In the genomic region with DNA sequence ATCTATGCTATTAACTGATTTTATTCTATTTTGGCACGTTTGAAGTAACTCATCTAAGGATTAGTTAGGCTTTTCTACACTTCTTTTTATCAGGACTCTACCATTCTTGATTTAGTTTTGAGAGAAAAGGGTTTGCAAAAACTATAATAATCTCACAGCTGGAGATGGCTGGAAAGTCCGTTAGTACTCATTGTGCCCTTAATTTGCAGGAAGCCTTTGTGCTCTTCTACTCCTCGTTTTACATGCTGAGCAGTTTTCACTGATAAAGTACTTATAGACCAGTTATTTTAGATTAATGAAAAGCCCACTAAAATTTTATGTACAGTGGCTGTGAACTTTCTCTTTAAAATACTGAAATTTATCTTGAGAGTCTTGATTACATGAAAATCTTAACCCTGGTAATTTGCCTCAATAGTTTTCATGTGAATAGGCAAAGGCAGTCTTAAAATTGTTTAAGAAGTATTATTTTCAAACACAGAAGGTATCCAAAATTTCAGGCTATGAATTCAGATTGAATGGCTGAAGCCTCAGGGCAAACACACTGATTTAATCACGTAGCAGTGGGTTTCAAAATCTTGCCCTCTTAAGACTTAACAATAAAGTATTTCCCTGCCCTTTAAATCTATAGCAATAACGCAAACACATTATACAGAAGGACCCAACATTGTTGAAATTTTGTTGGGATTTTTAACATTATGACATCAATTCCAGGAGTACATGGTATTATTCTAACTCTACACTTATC, we compare ENCODE assay signal across 14 cellular contexts. TPM values are rescaled to one million over a fixed set of nuclear protein-coding genes. Genes with fewer than 3 reads are reported as not detected.
DNase-seq lines count a peak whose midpoint lies in the region; ATAC-seq and TF ChIP-seq lines count a peak whose summit lies in the region.
"Had no signal": no experiment of that assay in that cellular context is flagged by ENCODE, and none has a peak within 500 bp of the region (broad histone marks: within the 10 kb centered on the region; RNA-seq: fewer than 3 reads in every experiment).

No MANE protein-coding gene starts in this region.

- H3K14ac ChIP-seq in H9 (ENCODE audit: insufficient read depth, low read length) (no peak overlapping the region), trophoblast cell (ENCODE audit: low read length) (no peak overlapping the region)

- H3K4me1 ChIP-seq in heart right ventricle = peaks cover 2 to 57% (median 46%) of the 10 kb centered on the region in 9 donors
- H3K4me1 ChIP-seq in mucosa of stomach (ENCODE audit: control insufficient read depth, insufficient read depth, low read length) = peaks cover 23% of the 10 kb centered on the region
- H3K4me1 ChIP-seq in transverse colon = peaks cover 22 to 63% (median 47%) of the 10 kb centered on the region in 4 donors
- no peaks in the 10 kb centered on the region for H3K4me1 ChIP-seq in H9 (ENCODE audit: insufficient read depth, low read length)
- H3K4me1 ChIP-seq in trophoblast cell (ENCODE audit: control insufficient read depth in 1 of 2, insufficient read depth in 2 of 2, low read length in 2 of 2) = no peaks in the 10 kb centered on the region

- H3K23me2 ChIP-seq in H9 (ENCODE audit: insufficient read length, low read depth, low read length, poor library complexity, severe bottlenecking) = no peaks in the 10 kb centered on the region

- peaks cover 15 to 18% of the 10 kb centered on the region in 2 experiments for H3K4me1 Mint-ChIP-seq in H9

- H4K8ac ChIP-seq in H9 (replicated peaks; ENCODE audit: insufficient read length, low read depth, low read length) (no peak overlapping the region), trophoblast cell (ENCODE audit: low read depth, low read length) (no peak overlapping the region)

- H3K4me2 ChIP-seq in H9 (ENCODE audit: insufficient read depth, insufficient read length, low read length) (no peak overlapping the region), trophoblast cell (ENCODE audit: low read length) (no peak overlapping the region)
- H3K4me2 ChIP-seq: PC-9 had no signal

- H2BK12ac ChIP-seq in H9 (ENCODE audit: insufficient read length, low read depth, low read length) = no peak overlapping the region
- no peak overlapping the region for H2BK12ac ChIP-seq in trophoblast cell (ENCODE audit: low read length)

- WGBS in heart right ventricle, 2 donors = 56 to 64% methylated on average over 5 of the region's 5 CpGs
- WGBS in transverse colon (ENCODE audit: low coverage in 1 of 2), 2 donors = 61 to 63% methylated on average over 5 of the region's 5 CpGs
- WGBS in H9 (ENCODE audit: extremely low coverage, insufficient read length, low lambda C conversion rate) = no CpG with 5 or more reads among the region's 5 CpGs
- WGBS in trophoblast cell (ENCODE audit: extremely low coverage, insufficient coverage, insufficient read length) = no CpG with 5 or more reads among the region's 5 CpGs

- H3K79me1 ChIP-seq in H9 (ENCODE audit: insufficient read depth, low read depth, low read length, poor library complexity, severe bottlenecking) = peaks cover 2% of the 10 kb centered on the region
- H3K79me1 ChIP-seq in trophoblast cell (ENCODE audit: low read length) = no peaks in the 10 kb centered on the region

- in situ Hi-C loops in transverse colon (cut with MboI; ENCODE audit: low pct_ligation_motif_present in 1 of 4, low pct_unique_long_range_greater_than_20kb in 1 of 4, low sequenced_read_pairs in 3 of 4) = no loop called here

- H2AK5ac ChIP-seq in H9 (ENCODE audit: insufficient read length, low read length) (no peak overlapping the region), trophoblast cell (ENCODE audit: low read length) (no peak overlapping the region)

- H3K79me2 ChIP-seq in H9 (ENCODE audit: insufficient read depth, low read length) (no peaks in the 10 kb centered on the region), trophoblast cell (ENCODE audit: control insufficient read depth, insufficient read depth, low read length, poor library complexity) (no peaks in the 10 kb centered on the region)

- intact Hi-C loops in heart right ventricle (cut with DNase I) (loop anchor here in 1 of 10 donors (5.0 kb wide), 1 partner anchor 41 kb away; no protein-coding TSS in a partner anchor), Right ventricle myocardium superior (cut with DNase I) (no loop called here), transverse colon (cut with DNase I; ENCODE audit: low total_unique reads) (no loop called here)

- no peaks in the 10 kb centered on the region for H3K36me3 ChIP-seq in heart right ventricle
- no peaks in the 10 kb centered on the region for H3K36me3 ChIP-seq in SK-N-MC (ENCODE audit: insufficient read depth, low read length)
- H3K36me3 ChIP-seq in mucosa of stomach (ENCODE audit: control insufficient read depth, insufficient read depth, low read length) = no peaks in the 10 kb centered on the region
- H3K36me3 ChIP-seq in transverse colon = no peaks in the 10 kb centered on the region
- no peaks in the 10 kb centered on the region for H3K36me3 ChIP-seq in trophoblast cell (ENCODE audit: control insufficient read depth in 1 of 2, insufficient read depth in 2 of 2, low read length in 2 of 2)
- H3K36me3 ChIP-seq: lower lobe of right lung, thoracic aorta had no signal

- H3K4ac ChIP-seq in H9 (ENCODE audit: low read depth, low read length) (no peak overlapping the region), trophoblast cell (ENCODE audit: low read depth, low read length) (no peak overlapping the region)

- no peak overlapping the region for H2BK5ac ChIP-seq in H9 (ENCODE audit: insufficient read length, low read length)
- no peak overlapping the region for H2BK5ac ChIP-seq in trophoblast cell (ENCODE audit: low read depth, low read length, poor library complexity)

- H4K20me1 ChIP-seq in H9 (ENCODE audit: control insufficient read depth, insufficient read depth, insufficient read length) = no peaks in the 10 kb centered on the region

- H3K27me3 Mint-ChIP-seq in H9 (ENCODE audit: low read depth) = no peaks in the 10 kb centered on the region

- H2BK120ac ChIP-seq in H9 (ENCODE audit: low read depth, low read length, poor library complexity, severe bottlenecking) (no peak overlapping the region), trophoblast cell (ENCODE audit: insufficient read depth, low read length, poor library complexity) (no peak overlapping the region)

- H4K5ac ChIP-seq in H9 (ENCODE audit: insufficient read length, low read depth, low read length) = no peak overlapping the region

- H3K18ac ChIP-seq in H9 (ENCODE audit: insufficient read length, low read depth, low read length) = no peak overlapping the region
- H3K18ac ChIP-seq in trophoblast cell (ENCODE audit: low read length) = no peak overlapping the region

- peak in 1 of 8 donors; percentile 55 for ATAC-seq in heart right ventricle
- no peak for ATAC-seq in Right ventricle myocardium superior (ENCODE audit: poor library complexity)

- H2BK20ac ChIP-seq in H9 (ENCODE audit: low read depth, low read length, poor library complexity, severe bottlenecking) = no peak overlapping the region

- H3K4me3 Mint-ChIP-seq in H9 = no peak overlapping the region

- DNase-seq in heart right ventricle (no peak), Right ventricle myocardium superior (no peak), SK-N-MC (ENCODE audit: low read depth, low spot score) (peak; percentile 79), transverse colon (no peak), cerebellum (ENCODE audit: low spot score) (no peak), H9 (no peak), trophoblast cell (no peak)
- DNase-seq: activated CD4-positive, alpha-beta T cell treated with anti-CD3 and anti-CD28 coated beads for 1 hour; lower lobe of right lung; NCI-H1092 treated with DMSO at 0.1 percent for 48 hours; PC-9; stimulated activated CD4-positive, alpha-beta T cell treated with anti-CD3 and anti-CD28 coated beads, Interleukin-15, amount 100 ng/mL, for 24 hours had no signal

- H3K4me3 ChIP-seq in heart right ventricle = peak overlapping the region in 3 of 10 donors; percentile 18 to 40 (median 38)
- peak overlapping the region; percentile 72 for H3K4me3 ChIP-seq in SK-N-MC
- H3K4me3 ChIP-seq in mucosa of stomach (ENCODE audit: low read length) = no peak overlapping the region
- H3K4me3 ChIP-seq in transverse colon = no peak overlapping the region
- H3K4me3 ChIP-seq in trophoblast cell (ENCODE audit: low read depth, low read length) = no peak overlapping the region
- H3K4me3 ChIP-seq: PC-9 had no signal

- no peaks in the 10 kb centered on the region for H3K9me3 Mint-ChIP-seq in H9

- H2AFZ ChIP-seq in H9 (ENCODE audit: low read length) (no peak overlapping the region), trophoblast cell (ENCODE audit: insufficient read depth, low read length, poor library complexity) (no peak overlapping the region)
- H2AFZ ChIP-seq: PC-9 had no signal

- H3K56ac ChIP-seq in H9 (ENCODE audit: insufficient read length, low read depth, low read length) = no peak overlapping the region

- no peaks in the 10 kb centered on the region for H3K36me3 Mint-ChIP-seq in H9 (ENCODE audit: insufficient read depth in 1 of 3, low read depth in 3 of 3)

- no peak overlapping the region for H3K23ac ChIP-seq in H9 (ENCODE audit: insufficient read length, low read depth, low read length)
- no peak overlapping the region for H3K23ac ChIP-seq in trophoblast cell (ENCODE audit: low read length)

- H3K27ac ChIP-seq in heart right ventricle (peak overlapping the region in 6 of 10 donors; percentile 26 to 72 (median 32)), SK-N-MC (peak overlapping the region; percentile 80), transverse colon (peak overlapping the region; percentile 37 to 67 (median 53)), H9 (ENCODE audit: insufficient read length, low read depth, low read length) (no peak overlapping the region), trophoblast cell (ENCODE audit: low read depth, low read length) (no peak overlapping the region)
- H3K27ac ChIP-seq: PC-9, thoracic aorta had no signal

- no peak overlapping the region for H4K12ac ChIP-seq in trophoblast cell (ENCODE audit: low read depth, low read length)

- TF ChIP-seq POLR2A in transverse colon (IDR thresholded peaks at IDR 0.05) = no peak

- H4K91ac ChIP-seq in H9 (ENCODE audit: insufficient read length, low read depth, low read length) = no peak overlapping the region
- H4K91ac ChIP-seq in trophoblast cell (ENCODE audit: low read depth, low read length) = no peak overlapping the region

- no peaks in the 10 kb centered on the region for H3K9me3 ChIP-seq in heart right ventricle
- no peaks in the 10 kb centered on the region for H3K9me3 ChIP-seq in SK-N-MC (ENCODE audit: low read depth, low read length)
- no peaks in the 10 kb centered on the region for H3K9me3 ChIP-seq in mucosa of stomach (ENCODE audit: control insufficient read depth, low read length)
- H3K9me3 ChIP-seq in transverse colon = no peaks in the 10 kb centered on the region
- no peaks in the 10 kb centered on the region for H3K9me3 ChIP-seq in H9 (ENCODE audit: control insufficient read depth, low read depth, low read length)
- no peaks in the 10 kb centered on the region for H3K9me3 ChIP-seq in trophoblast cell (ENCODE audit: insufficient read depth, low read depth, low read length)
- H3K9me3 ChIP-seq: lower lobe of right lung, thoracic aorta had no signal

- TF ChIP-seq CTCF in heart right ventricle (IDR thresholded peaks at IDR 0.05) = no peak
- TF ChIP-seq CTCF in transverse colon (IDR thresholded peaks at IDR 0.05) = no peak
- no peak for TF ChIP-seq CTCF in H9 (conservative IDR thresholded peaks at IDR 0.05)

- no peak overlapping the region for H3K27ac Mint-ChIP-seq in H9

- H3K9ac ChIP-seq in SK-N-MC (ENCODE audit: insufficient read length) (peak overlapping the region; percentile 54), mucosa of stomach (ENCODE audit: low read length) (peak overlapping the region; percentile 17), H9 (ENCODE audit: extremely low read depth, insufficient read length, low read length) (no peak overlapping the region), trophoblast cell (ENCODE audit: low read length) (no peak overlapping the region)

- TF ChIP-seq EP300 in transverse colon (IDR thresholded peaks at IDR 0.05; ENCODE audit: low read depth) = no peak

- H3K27me3 ChIP-seq in heart right ventricle (no peaks in the 10 kb centered on the region), mucosa of stomach (ENCODE audit: control insufficient read depth, insufficient read depth, low read length) (no peaks in the 10 kb centered on the region), transverse colon (no peaks in the 10 kb centered on the region), H9 (ENCODE audit: insufficient read depth, low read length) (no peaks in the 10 kb centered on the region), trophoblast cell (ENCODE audit: insufficient read depth, low read length) (no peaks in the 10 kb centered on the region)

- H3T11ph ChIP-seq in H9 (ENCODE audit: low read length) = no peak overlapping the region

- H2BK15ac ChIP-seq in H9 (ENCODE audit: low read depth, low read length) = no peak overlapping the region

RNA-seq across cellular contexts. Expression of a gene that starts 18.6 kb away (rescaled TPM):
- 10 to 100 TPM in 9 of 10 donors, 1 to 10 TPM in 1; 6.3 to 22.7 (median 14.7) TPM for total RNA-seq in heart right ventricle
- polyA plus RNA-seq in heart right ventricle = 1 to 10 TPM; 4.3 to 5.4 TPM
- total RNA-seq in Right ventricle myocardium superior = 11.4 TPM
- 10 to 100 TPM in 3 of 4 donors, 1 to 10 TPM in 1; 9.4 to 38.2 (median 30.2) TPM for total RNA-seq in transverse colon
- 63.4 TPM for total RNA-seq in cerebellum
- 3.7 and 3.9 TPM in 2 replicates for total RNA-seq in H9 (2021)
- 3.1 and 3.7 TPM in 2 replicates for polyA plus RNA-seq in trophoblast cell (2013)

Comparison
In these comparisons a context has a peak if more than half of its experiments do, and no peak if none do; other contexts are left out.
1. H3K27ac ChIP-seq: peak in heart right ventricle (6 of 10), SK-N-MC (single experiment) and transverse colon (4 of 4); none in H9 (single experiment) and trophoblast cell (single experiment).
2. H3K9ac ChIP-seq: peak in SK-N-MC (single experiment) and mucosa of stomach (single experiment); none in H9 (single experiment) and trophoblast cell (single experiment).